2 cellular contexts compared by ENCODE assay signal in genomic region chr19:47357788-47358680, GRCh38.
TF ChIP-seq lines count a peak whose summit lies in the region.

No MANE protein-coding gene starts in this region.

TF ChIP-seq in HEK293, 187 proteins besides CTCF, POLR2A, EP300 and RAD21:
- TF ChIP-seq ZNF121 (tag by site-specific recombination; IDR thresholded peaks at IDR 0.05) (0 out of 2 replicates have a peak, but pooled peaks have one; percentile 20), KLF7 (tag by site-specific recombination; IDR thresholded peaks at IDR 0.05; ENCODE audit: borderline replicate concordance) (no peak)

TF ChIP-seq in GM12878, 131 proteins besides CTCF, POLR2A, EP300 and RAD21:
- TF ChIP-seq NBN (IDR thresholded peaks at IDR 0.05) (no peak), ZSCAN29 (IDR thresholded peaks at IDR 0.05) (no peak), HSF1 (IDR thresholded peaks at IDR 0.05; ENCODE audit: low read depth, low read length) (no peak), TBL1XR1 (IDR thresholded peaks at IDR 0.05; ENCODE audit: low read depth, low read length) (no peak), KLF5 (IDR thresholded peaks at IDR 0.05; ENCODE audit: partially characterized antibody) (no peak)
TF ChIP-seq in GM12878: peak in this region for 0.
